28 cellular contexts compared by ENCODE assay signal in genomic region chr15:33476076-33476475, GRCh38.
"Had no signal": no experiment of that assay in that cellular context is flagged by ENCODE, and none has a peak within 500 bp of the region (broad histone marks: within the 10 kb centered on the region; RNA-seq: fewer than 3 reads in every experiment).

No MANE protein-coding gene starts in this region.

- H3K9me3 Mint-ChIP-seq: neural progenitor cell; stimulated activated naive B cell treated with anti-CD40 and anti-IgM and Interleukin-4, amounts not matched to agents 10 μg/mL and 1 μg/mL and 100 μg/mL, for 72 hours; stimulated activated naive CD8-positive, alpha-beta T cell treated with anti-CD3 and anti-CD28 coated beads, Interleukin-15, Interleukin-2, amounts not matched to agents 100 ng/mL and 50 ng/mL, for 24 hours had no signal

- H3K27me3 ChIP-seq: neural progenitor cell, ovary, right atrium auricular region, right lobe of liver, sigmoid colon, stomach, thyroid gland, tibial nerve, upper lobe of left lung, vagina had no signal

- H3K36me3 Mint-ChIP-seq: natural killer cell; neural progenitor cell; stimulated activated effector memory CD8-positive, alpha-beta T cell treated with anti-CD3 and anti-CD28 coated beads, Interleukin-12 subunit alpha, Interleukin-12 subunit beta, amount 100 ng/mL, for 72 hours; stimulated activated naive B cell treated with anti-CD40 and anti-IgM and Interleukin-4, amounts not matched to agents 10 μg/mL and 1 μg/mL and 100 μg/mL, for 72 hours had no signal

- H3K27ac ChIP-seq: neural progenitor cell, ovary, parathyroid adenoma, right atrium auricular region, right lobe of liver, sigmoid colon, stomach, thoracic aorta, thyroid gland, tibial nerve, upper lobe of left lung, vagina had no signal

- H3K4me1 Mint-ChIP-seq: natural killer cell; nephron; stimulated activated effector memory CD8-positive, alpha-beta T cell treated with anti-CD3 and anti-CD28 coated beads, Interleukin-12 subunit alpha, Interleukin-12 subunit beta, amount 100 ng/mL, for 72 hours; stimulated activated naive B cell treated with anti-CD40 and anti-IgM and Interleukin-4, amounts not matched to agents 10 μg/mL and 1 μg/mL and 100 μg/mL, for 72 hours had no signal

- DNase-seq: natural killer cell; occipital lobe; ovary; posterior cingulate gyrus; retina; right lobe of liver; sigmoid colon; small intestine; stimulated activated CD4-positive, alpha-beta T cell treated with anti-CD3 and anti-CD28 coated beads, Interleukin-15, amount 100 ng/mL, for 24 hours; stimulated activated CD4-positive, alpha-beta T cell treated with anti-CD3 and anti-CD28 coated beads, Interleukin-2, amount 100 ng/mL, for 24 hours; stimulated activated CD4-positive, alpha-beta T cell treated with anti-CD3 and anti-CD28 coated beads, Interleukin-2, amount 100 ng/mL, for 48 hours; stimulated activated CD4-positive, alpha-beta T cell treated with anti-CD3 and anti-CD28 coated beads, Interleukin-4, amount 100 ng/mL, for 24 hours; stimulated activated naive B cell treated with anti-CD40 and anti-IgM and Interleukin-4, amounts not matched to agents 10 μg/mL and 1 μg/mL and 100 μg/mL, for 72 hours; stimulated activated naive CD4-positive, alpha-beta T cell treated with Interleukin-2 at 50 U/mL for 16 hours; stomach; thyroid gland; upper lobe of left lung had no signal

- H3K27me3 Mint-ChIP-seq: progenitor cell of endocrine pancreas; stimulated activated naive B cell treated with anti-CD40 and anti-IgM and Interleukin-4, amounts not matched to agents 10 μg/mL and 1 μg/mL and 100 μg/mL, for 72 hours had no signal

- FAIRE-seq: small intestine, urothelium cell line had no signal

- H3K4me3 Mint-ChIP-seq: natural killer cell; nephron; neural progenitor cell; stimulated activated effector memory CD8-positive, alpha-beta T cell treated with anti-CD3 and anti-CD28 coated beads, Interleukin-12 subunit alpha, Interleukin-12 subunit beta, amount 100 ng/mL, for 72 hours; stimulated activated naive B cell treated with anti-CD40 and anti-IgM and Interleukin-4, amounts not matched to agents 10 μg/mL and 1 μg/mL and 100 μg/mL, for 72 hours; stimulated activated naive CD8-positive, alpha-beta T cell treated with anti-CD3 and anti-CD28 coated beads, Interleukin-15, Interleukin-2, amounts not matched to agents 100 ng/mL and 50 ng/mL, for 24 hours had no signal

- H3K9me3 ChIP-seq: ovary, right lobe of liver, sigmoid colon, thoracic aorta, thyroid gland, tibial nerve, upper lobe of left lung, vagina had no signal

- H3K36me3 ChIP-seq: neural progenitor cell, ovary, right atrium auricular region, right lobe of liver, stomach, thoracic aorta, thyroid gland, tibial nerve, upper lobe of left lung, vagina had no signal

- H3K27ac Mint-ChIP-seq: natural killer cell; nephron; neural progenitor cell; progenitor cell of endocrine pancreas; stimulated activated effector memory CD8-positive, alpha-beta T cell treated with anti-CD3 and anti-CD28 coated beads, Interleukin-12 subunit alpha, Interleukin-12 subunit beta, amount 100 ng/mL, for 72 hours; stimulated activated naive B cell treated with anti-CD40 and anti-IgM and Interleukin-4, amounts not matched to agents 10 μg/mL and 1 μg/mL and 100 μg/mL, for 72 hours; stimulated activated naive CD8-positive, alpha-beta T cell treated with anti-CD3 and anti-CD28 coated beads, Interleukin-15, Interleukin-2, amounts not matched to agents 100 ng/mL and 50 ng/mL, for 24 hours had no signal

- H3K4me1 ChIP-seq: parathyroid adenoma, right atrium auricular region, right lobe of liver, sigmoid colon, stomach, thyroid gland, tibial nerve, upper lobe of left lung, vagina had no signal

- ATAC-seq: natural killer cell; right lobe of liver; stimulated activated effector memory CD8-positive, alpha-beta T cell treated with anti-CD3 and anti-CD28 coated beads, Interleukin-12 subunit alpha, Interleukin-12 subunit beta, amount 100 ng/mL, for 72 hours; stimulated activated naive B cell treated with anti-CD40 and anti-IgM and Interleukin-4, amounts not matched to agents 10 μg/mL and 1 μg/mL and 100 μg/mL, for 72 hours had no signal

- H3K4me3 ChIP-seq: neural progenitor cell, ovary, right atrium auricular region, right lobe of liver, sigmoid colon, stomach, thoracic aorta, thyroid gland, tibial nerve, upper lobe of left lung, vagina had no signal
